Comparison of ENCODE assay signal across 1 cellular context in the genomic region with DNA sequence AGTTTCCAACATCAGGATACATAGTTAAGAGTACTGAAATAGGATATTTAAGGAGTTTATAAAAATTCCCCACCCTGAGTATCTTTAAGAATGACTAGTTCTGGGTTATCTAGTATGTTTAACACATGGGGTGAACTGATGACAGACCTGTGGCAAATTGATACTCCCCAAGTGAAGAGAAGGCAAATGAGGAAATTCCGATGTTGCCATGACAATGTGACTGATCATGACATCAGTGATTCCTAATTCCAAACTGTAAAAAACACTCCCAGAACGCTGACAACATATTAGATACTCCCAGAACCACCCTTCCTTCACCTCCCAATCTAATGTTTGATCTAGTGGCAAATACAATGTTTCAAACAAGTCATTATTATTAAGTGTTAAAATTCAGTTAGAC.
TF ChIP-seq lines count a peak whose summit lies in the region.

No MANE protein-coding gene starts in this region.

TF ChIP-seq in IMR-90, 13 proteins besides CTCF, POLR2A, EP300 and RAD21:
- TF ChIP-seq, protein P1, sequence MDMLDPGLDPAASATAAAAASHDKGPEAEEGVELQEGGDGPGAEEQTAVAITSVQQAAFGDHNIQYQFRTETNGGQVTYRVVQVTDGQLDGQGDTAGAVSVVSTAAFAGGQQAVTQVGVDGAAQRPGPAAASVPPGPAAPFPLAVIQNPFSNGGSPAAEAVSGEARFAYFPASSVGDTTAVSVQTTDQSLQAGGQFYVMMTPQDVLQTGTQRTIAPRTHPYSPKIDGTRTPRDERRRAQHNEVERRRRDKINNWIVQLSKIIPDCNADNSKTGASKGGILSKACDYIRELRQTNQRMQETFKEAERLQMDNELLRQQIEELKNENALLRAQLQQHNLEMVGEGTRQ (IDR thresholded peaks at IDR 0.05; ENCODE audit: low read depth, low read length) = no peak
- peak; percentile 62 for TF ChIP-seq CEBPB (IDR thresholded peaks at IDR 0.05; ENCODE audit: low read depth, low read length)
